ENCODE assay signal across 2 cellular contexts in the genomic region with DNA sequence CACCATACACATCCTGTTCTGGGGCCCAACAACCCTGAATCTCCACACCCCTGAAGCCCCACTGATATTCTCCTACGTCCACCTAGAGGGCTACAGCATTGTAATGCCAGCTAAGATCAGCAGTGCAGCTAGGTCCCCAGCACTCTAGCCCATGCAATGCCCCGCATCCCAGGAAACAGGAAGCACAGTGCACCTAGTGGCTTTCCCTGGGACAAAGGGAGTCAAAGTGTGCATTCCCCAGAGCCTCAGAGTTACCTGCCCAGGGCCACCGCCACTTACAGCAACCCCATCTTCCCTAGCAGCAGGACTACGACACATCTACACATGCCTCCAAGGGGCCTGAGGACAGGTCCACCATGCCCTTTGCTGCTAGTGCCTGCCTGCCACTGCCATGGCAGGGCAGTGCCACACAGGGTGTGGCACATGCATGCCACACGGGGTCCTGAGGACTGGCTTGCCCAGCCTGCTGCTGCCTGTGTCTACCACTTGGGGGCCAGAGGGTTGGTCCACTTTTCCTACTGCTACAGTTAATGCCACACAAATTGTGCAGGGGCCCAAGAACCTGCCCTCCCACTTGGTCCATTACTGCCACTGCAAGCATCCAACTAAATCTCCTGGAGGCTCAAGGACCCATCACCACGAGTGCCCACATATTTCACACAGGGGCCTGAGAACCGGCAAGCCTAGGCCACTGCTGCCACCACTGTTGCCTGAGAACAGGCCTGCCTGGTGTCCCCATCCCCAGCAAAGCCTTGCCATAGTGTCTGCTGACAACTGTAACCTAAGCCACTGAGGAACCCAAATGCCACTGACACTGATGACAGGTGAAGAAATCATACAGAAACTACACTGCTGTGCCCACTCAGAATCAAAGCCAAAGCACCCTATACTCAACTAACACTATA.
TF ChIP-seq lines count a peak whose summit lies in the region.

No MANE protein-coding gene starts in this region.

TF ChIP-seq in IMR-90, 13 proteins besides CTCF, POLR2A, EP300 and RAD21:
- TF ChIP-seq CEBPB (IDR thresholded peaks at IDR 0.05; ENCODE audit: low read depth, low read length): no peak
- no peak for TF ChIP-seq USF2 (IDR thresholded peaks at IDR 0.05; ENCODE audit: low read depth, low read length)
- no peak for TF ChIP-seq CHD1 (IDR thresholded peaks at IDR 0.05; ENCODE audit: low read depth, low read length)
- no peak for TF ChIP-seq BHLHE40 (IDR thresholded peaks at IDR 0.05; ENCODE audit: low read depth, low read length)
- no peak for TF ChIP-seq SMC3 (IDR thresholded peaks at IDR 0.05; ENCODE audit: low read depth, low read length)
- TF ChIP-seq MAFK (IDR thresholded peaks at IDR 0.05; ENCODE audit: low read depth, low read length): no peak
- TF ChIP-seq RFX5 (IDR thresholded peaks at IDR 0.05; ENCODE audit: low read depth, low read length): no peak
- no peak for TF ChIP-seq FOS (IDR thresholded peaks at IDR 0.05; ENCODE audit: low read depth, low read length)
TF ChIP-seq in IMR-90: peak in this region for 0.

TF ChIP-seq in K562, 482 proteins besides CTCF, POLR2A, EP300 and RAD21:
- no peak for TF ChIP-seq ZNF311 (CRISPR knock-in tag; IDR thresholded peaks at IDR 0.05)
- TF ChIP-seq KAT2B (IDR thresholded peaks at IDR 0.05; ENCODE audit: low read depth, low read length): no peak
